ENCODE assay signal across 1 cellular context in the genomic region with DNA sequence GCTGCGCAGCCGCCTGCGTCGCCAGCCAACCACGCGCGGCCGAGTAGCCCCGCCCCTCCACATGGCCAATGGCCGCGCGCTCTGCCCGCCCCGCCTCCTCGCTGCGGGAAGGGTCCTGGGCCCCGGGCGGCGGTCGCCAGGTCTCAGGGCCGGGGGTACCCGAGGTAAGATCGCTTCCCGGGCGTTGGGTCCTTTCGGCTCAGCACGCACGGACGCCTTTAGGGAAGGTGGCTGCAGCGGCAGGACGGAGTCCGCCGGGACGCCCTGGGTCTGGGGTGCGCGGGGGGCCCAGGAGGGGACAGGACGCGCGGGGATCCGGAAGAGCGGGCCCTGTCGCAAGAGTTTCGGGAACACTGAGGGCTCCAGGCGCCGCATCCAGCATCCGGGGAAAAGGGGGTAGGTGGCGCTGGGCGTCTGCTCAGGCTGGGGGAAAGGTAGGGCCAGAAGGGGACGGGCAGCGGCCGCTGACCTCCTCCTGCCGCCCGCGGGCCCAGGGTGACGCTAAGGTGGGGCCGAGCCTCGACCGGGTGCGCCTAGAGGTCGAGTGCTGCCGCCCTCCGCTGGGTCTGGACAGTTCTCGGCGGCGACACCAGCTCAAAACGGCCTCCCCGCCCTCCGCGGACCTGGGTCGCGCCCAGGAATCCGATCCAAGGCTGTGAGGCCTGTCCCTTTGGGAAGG.
TF ChIP-seq lines count a peak whose summit lies in the region.

Gene MAVS (plus strand): TSS at position 95 of the 679 bp plus-strand sequence. CDS start 7,791 bp downstream, outside the sequence.

TF ChIP-seq in HepG2, 621 proteins besides CTCF, POLR2A, EP300 and RAD21 (continued from another document and continues in another):
- TF ChIP-seq, protein P1, sequence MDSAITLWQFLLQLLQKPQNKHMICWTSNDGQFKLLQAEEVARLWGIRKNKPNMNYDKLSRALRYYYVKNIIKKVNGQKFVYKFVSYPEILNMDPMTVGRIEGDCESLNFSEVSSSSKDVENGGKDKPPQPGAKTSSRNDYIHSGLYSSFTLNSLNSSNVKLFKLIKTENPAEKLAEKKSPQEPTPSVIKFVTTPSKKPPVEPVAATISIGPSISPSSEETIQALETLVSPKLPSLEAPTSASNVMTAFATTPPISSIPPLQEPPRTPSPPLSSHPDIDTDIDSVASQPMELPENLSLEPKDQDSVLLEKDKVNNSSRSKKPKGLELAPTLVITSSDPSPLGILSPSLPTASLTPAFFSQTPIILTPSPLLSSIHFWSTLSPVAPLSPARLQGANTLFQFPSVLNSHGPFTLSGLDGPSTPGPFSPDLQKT (CRISPR knock-in tag; IDR thresholded peaks at IDR 0.05; ENCODE audit: borderline replicate concordance) = 0 out of 2 replicates have a peak, but pooled peaks have one; percentile 10
- no peak for TF ChIP-seq SETDB1 (CRISPR knock-in tag; IDR thresholded peaks at IDR 0.05; ENCODE audit: borderline replicate concordance)
- peak; percentile 53 for TF ChIP-seq E2F1 (CRISPR knock-in tag; IDR thresholded peaks at IDR 0.05)
- TF ChIP-seq ZNF20 (CRISPR knock-in tag; IDR thresholded peaks at IDR 0.05) = 0 out of 2 replicates have a peak, but pooled peaks have one; percentile 75
- TF ChIP-seq ZNF224 (CRISPR knock-in tag; IDR thresholded peaks at IDR 0.05) = peak; percentile 93; the same call in 1 of the 2 replicates
- peak; percentile 92; the same call in 1 of the 2 replicates for TF ChIP-seq ZC3H13 (CRISPR knock-in tag; IDR thresholded peaks at IDR 0.05)
- peak; percentile 73 for TF ChIP-seq ZNF777 (CRISPR knock-in tag; IDR thresholded peaks at IDR 0.05)
- no peak for TF ChIP-seq ZNF362 (CRISPR knock-in tag; IDR thresholded peaks at IDR 0.05; ENCODE audit: borderline replicate concordance)
- peak; percentile 25 for TF ChIP-seq RXRB (CRISPR knock-in tag; IDR thresholded peaks at IDR 0.05; ENCODE audit: borderline replicate concordance)
- peak; percentile 97 for TF ChIP-seq ZSCAN30 (CRISPR knock-in tag; IDR thresholded peaks at IDR 0.05)
- TF ChIP-seq SOX13 (IDR thresholded peaks at IDR 0.05) = no peak
- peak in 1 of 2 experiments; percentile 50; a peak in 2 of 4 replicates for TF ChIP-seq SOX13 (CRISPR knock-in tag; conservative IDR thresholded peaks at IDR 0.05 in 1 of 2, IDR thresholded peaks at IDR 0.05 in 1 of 2)
- TF ChIP-seq ATF2 (CRISPR knock-in tag; IDR thresholded peaks at IDR 0.05) = no peak; the same call in 1 of the 2 replicates
- no peak; the same call in 1 of the 2 replicates for TF ChIP-seq ZNF609 (CRISPR knock-in tag; IDR thresholded peaks at IDR 0.05; ENCODE audit: borderline replicate concordance)
- TF ChIP-seq, protein P2, sequence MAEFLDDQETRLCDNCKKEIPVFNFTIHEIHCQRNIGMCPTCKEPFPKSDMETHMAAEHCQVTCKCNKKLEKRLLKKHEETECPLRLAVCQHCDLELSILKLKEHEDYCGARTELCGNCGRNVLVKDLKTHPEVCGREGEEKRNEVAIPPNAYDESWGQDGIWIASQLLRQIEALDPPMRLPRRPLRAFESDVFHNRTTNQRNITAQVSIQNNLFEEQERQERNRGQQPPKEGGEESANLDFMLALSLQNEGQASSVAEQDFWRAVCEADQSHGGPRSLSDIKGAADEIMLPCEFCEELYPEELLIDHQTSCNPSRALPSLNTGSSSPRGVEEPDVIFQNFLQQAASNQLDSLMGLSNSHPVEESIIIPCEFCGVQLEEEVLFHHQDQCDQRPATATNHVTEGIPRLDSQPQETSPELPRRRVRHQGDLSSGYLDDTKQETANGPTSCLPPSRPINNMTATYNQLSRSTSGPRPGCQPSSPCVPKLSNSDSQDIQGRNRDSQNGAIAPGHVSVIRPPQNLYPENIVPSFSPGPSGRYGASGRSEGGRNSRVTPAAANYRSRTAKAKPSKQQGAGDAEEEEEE (CRISPR knock-in tag; IDR thresholded peaks at IDR 0.05; ENCODE audit: borderline replicate concordance) = no peak
- TF ChIP-seq FOSL2 (CRISPR knock-in tag; IDR thresholded peaks at IDR 0.05) = peak; percentile 26; the same call in 1 of the 2 replicates
- no peak for TF ChIP-seq GPBP1L1 (CRISPR knock-in tag; IDR thresholded peaks at IDR 0.05)
- TF ChIP-seq SIX4 (CRISPR knock-in tag; IDR thresholded peaks at IDR 0.05) = no peak; the same call in 1 of the 2 replicates
- peak; percentile 98 for TF ChIP-seq FOXC1 (CRISPR knock-in tag; IDR thresholded peaks at IDR 0.05; ENCODE audit: borderline replicate concordance)
- TF ChIP-seq POGK (CRISPR knock-in tag; conservative IDR thresholded peaks at IDR 0.05) = peak; percentile 68; the same call in 1 of the 2 replicates
- TF ChIP-seq ZNF678 (CRISPR knock-in tag; IDR thresholded peaks at IDR 0.05) = 0 out of 2 replicates have a peak, but pooled peaks have one; percentile 32
- TF ChIP-seq ZNF839 (CRISPR knock-in tag; IDR thresholded peaks at IDR 0.05; ENCODE audit: borderline replicate concordance) = peak; percentile 91
- TF ChIP-seq IKZF1 (IDR thresholded peaks at IDR 0.05) = no peak
- no peak for TF ChIP-seq ZFP36 (IDR thresholded peaks at IDR 0.05; ENCODE audit: borderline replicate concordance, low read depth, low read length, partially characterized antibody)
- TF ChIP-seq, protein P3, sequence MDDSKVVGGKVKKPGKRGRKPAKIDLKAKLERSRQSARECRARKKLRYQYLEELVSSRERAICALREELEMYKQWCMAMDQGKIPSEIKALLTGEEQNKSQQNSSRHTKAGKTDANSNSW (CRISPR knock-in tag; IDR thresholded peaks at IDR 0.05; ENCODE audit: borderline replicate concordance) = no peak; the same call in 1 of the 2 replicates
- TF ChIP-seq FOXK2 (IDR thresholded peaks at IDR 0.05) = no peak
- TF ChIP-seq, protein P4, sequence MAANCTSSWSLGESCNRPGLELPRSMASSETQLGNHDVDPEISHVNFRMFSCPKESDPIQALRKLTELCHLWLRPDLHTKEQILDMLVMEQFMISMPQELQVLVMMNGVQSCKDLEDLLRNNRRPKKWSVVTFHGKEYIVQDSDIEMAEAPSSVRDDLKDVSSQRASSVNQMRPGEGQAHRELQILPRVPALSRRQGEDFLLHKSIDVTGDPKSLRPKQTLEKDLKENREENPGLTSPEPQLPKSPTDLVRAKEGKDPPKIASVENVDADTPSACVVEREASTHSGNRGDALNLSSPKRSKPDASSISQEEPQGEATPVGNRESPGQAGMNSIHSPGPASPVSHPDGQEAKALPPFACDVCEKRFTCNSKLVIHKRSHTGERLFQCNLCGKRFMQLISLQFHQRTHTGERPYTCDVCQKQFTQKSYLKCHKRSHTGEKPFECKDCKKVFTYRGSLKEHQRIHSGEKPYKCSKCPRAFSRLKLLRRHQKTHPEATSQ (CRISPR knock-in tag; IDR thresholded peaks at IDR 0.05; ENCODE audit: borderline replicate concordance) = peak; percentile 91; the same call in 1 of the 2 replicates
- 0 out of 2 replicates have a peak, but pooled peaks have one; percentile 38 for TF ChIP-seq ZFP37 (CRISPR knock-in tag; IDR thresholded peaks at IDR 0.05; ENCODE audit: borderline replicate concordance)
- TF ChIP-seq ZNF33A (CRISPR knock-in tag; IDR thresholded peaks at IDR 0.05; ENCODE audit: borderline replicate concordance) = peak; percentile 74; the same call in 1 of the 2 replicates
- TF ChIP-seq, protein P5, sequence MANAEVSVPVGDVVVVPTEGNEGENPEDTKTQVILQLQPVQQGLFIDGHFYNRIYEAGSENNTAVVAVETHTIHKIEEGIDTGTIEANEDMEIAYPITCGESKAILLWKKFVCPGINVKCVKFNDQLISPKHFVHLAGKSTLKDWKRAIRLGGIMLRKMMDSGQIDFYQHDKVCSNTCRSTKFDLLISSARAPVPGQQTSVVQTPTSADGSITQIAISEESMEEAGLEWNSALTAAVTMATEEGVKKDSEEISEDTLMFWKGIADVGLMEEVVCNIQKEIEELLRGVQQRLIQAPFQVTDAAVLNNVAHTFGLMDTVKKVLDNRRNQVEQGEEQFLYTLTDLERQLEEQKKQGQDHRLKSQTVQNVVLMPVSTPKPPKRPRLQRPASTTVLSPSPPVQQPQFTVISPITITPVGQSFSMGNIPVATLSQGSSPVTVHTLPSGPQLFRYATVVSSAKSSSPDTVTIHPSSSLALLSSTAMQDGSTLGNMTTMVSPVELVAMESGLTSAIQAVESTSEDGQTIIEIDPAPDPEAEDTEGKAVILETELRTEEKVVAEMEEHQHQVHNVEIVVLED (CRISPR knock-in tag; IDR thresholded peaks at IDR 0.05; ENCODE audit: borderline replicate concordance) = peak; percentile 64; the same call in 1 of the 2 replicates
